8 cellular contexts compared by ENCODE assay signal in genomic region chr15:75578206-75578947, GRCh38. TPM values are rescaled to one million over a fixed set of nuclear protein-coding genes. Genes with fewer than 3 reads are reported as not detected.
A peak's percentile ranks its signal among the peaks of the same experiment; 100 is the strongest.
DNase-seq lines count a peak whose midpoint lies in the region; FAIRE-seq and TF ChIP-seq lines count a peak whose summit lies in the region.

No MANE protein-coding gene starts in this region.

- H3K27ac ChIP-seq in Peyer's patch = peak overlapping the region; percentile 86 to 93 (median 89)
- H3K27ac ChIP-seq in astrocyte (ENCODE audit: low read depth, low read length) = peak overlapping the region; percentile 79
- H3K27ac ChIP-seq in skeletal muscle tissue (ENCODE audit: low read depth, low read length) = peak overlapping the region; percentile 69

- H3K4me2 ChIP-seq in astrocyte (ENCODE audit: low read length) = peak overlapping the region; percentile 87

- H3K27me3 ChIP-seq in Peyer's patch (no peaks in the 10 kb centered on the region), astrocyte (ENCODE audit: insufficient read depth, low read length) (no peaks in the 10 kb centered on the region), skeletal muscle tissue (ENCODE audit: control insufficient read depth in 3 of 3, insufficient read depth in 3 of 3, low read length in 3 of 3) (no peaks in the 10 kb centered on the region)

- H3K4me3 Mint-ChIP-seq in astrocyte (ENCODE audit: unreplicated experiment) = peak overlapping the region; percentile 92

- peak; percentile 35; the same call in 1 of the 2 replicates for TF ChIP-seq POLR2A in H54 (IDR thresholded peaks at IDR 0.05; ENCODE audit: low read depth, low read length)
- TF ChIP-seq POLR2A in Peyer's patch (IDR thresholded peaks at IDR 0.05) = peak in 1 of 2 donors; percentile 12

- H3K36me3 ChIP-seq in Peyer's patch (no peaks in the 10 kb centered on the region), astrocyte (ENCODE audit: insufficient read depth, low read length) (no peaks in the 10 kb centered on the region), skeletal muscle tissue (ENCODE audit: control insufficient read depth in 3 of 3, insufficient read depth in 3 of 3, low read length in 3 of 3) (peaks cover 0 to 3% (median 0%) of the 10 kb centered on the region in 3 donors)

- H4K20me1 ChIP-seq in astrocyte (ENCODE audit: insufficient read depth, low read length) = peaks cover 20% of the 10 kb centered on the region

- FAIRE-seq in H54 (lab: Jason Lieb, UNC) (no peak), astrocyte (lab: Jason Lieb, UNC) (no peak)

- H3K9me3 ChIP-seq in Peyer's patch (no peaks in the 10 kb centered on the region), astrocyte (ENCODE audit: insufficient read depth, low read depth, low read length) (no peaks in the 10 kb centered on the region), skeletal muscle tissue (ENCODE audit: control insufficient read depth in 3 of 3, low read length in 3 of 3) (no peaks in the 10 kb centered on the region)

- no peaks in the 10 kb centered on the region for H3K27me3 Mint-ChIP-seq in astrocyte (ENCODE audit: low read depth, unreplicated experiment)

- peaks cover 2% of the 10 kb centered on the region for H3K9me3 Mint-ChIP-seq in astrocyte (ENCODE audit: unreplicated experiment)

- H2AFZ ChIP-seq in astrocyte (ENCODE audit: low read depth, low read length) = peak overlapping the region; percentile 74

- H3K27ac Mint-ChIP-seq in astrocyte (ENCODE audit: unreplicated experiment) = peak overlapping the region; percentile 93

- DNase-seq in CMK (ENCODE audit: low read depth) (peak; percentile 47), H54 (ENCODE audit: insufficient read length, low spot score) (peak; percentile 14), Peyer's patch (peak in 2 of 3 donors; percentile 59 to 72), astrocyte (ENCODE audit: low read depth) (no peak), NCI-H1930 (lab: John Stamatoyannopoulos, UW) (no peak), mesenteric fat pad (ENCODE audit: low spot score) (no peak)

- H3K4me1 Mint-ChIP-seq in astrocyte (ENCODE audit: low read depth, unreplicated experiment) = peaks cover 1% of the 10 kb centered on the region

- peaks cover 0 to 17% (median 3%) of the 10 kb centered on the region in 4 donors for H3K4me1 ChIP-seq in Peyer's patch
- H3K4me1 ChIP-seq in astrocyte (ENCODE audit: insufficient read depth, low read length) = peaks cover 11% of the 10 kb centered on the region
- H3K4me1 ChIP-seq in skeletal muscle tissue (ENCODE audit: control insufficient read depth in 3 of 3, insufficient read depth in 3 of 3, low read length in 3 of 3) = peaks cover 14 to 17% (median 14%) of the 10 kb centered on the region in 3 donors

- no peaks in the 10 kb centered on the region for H3K36me3 Mint-ChIP-seq in astrocyte (ENCODE audit: low read depth, unreplicated experiment)

- H3K79me2 ChIP-seq in astrocyte (ENCODE audit: insufficient read depth, low read length) = peaks cover 52% of the 10 kb centered on the region

- H3K9ac ChIP-seq in astrocyte (ENCODE audit: low read length) (peak overlapping the region; percentile 93), skeletal muscle tissue (ENCODE audit: low read depth in 1 of 3, low read length in 3 of 3) (peak overlapping the region; percentile 78 to 89 (median 80))

- peak overlapping the region; percentile 77 to 96 (median 94) for H3K4me3 ChIP-seq in Peyer's patch
- peak overlapping the region; percentile 92 for H3K4me3 ChIP-seq in astrocyte (ENCODE audit: insufficient read depth, low read depth, low read length)
- peak overlapping the region; percentile 86 for H3K4me3 ChIP-seq in iPS-11a (ENCODE audit: low read depth, low read length)
- H3K4me3 ChIP-seq in skeletal muscle tissue (ENCODE audit: low read length in 3 of 3) = peak overlapping the region; percentile 78 to 84 (median 82)

- TF ChIP-seq CTCF in Peyer's patch (IDR thresholded peaks at IDR 0.05) (peak in 2 of 6 experiments; percentile 1 to 7), astrocyte (IDR thresholded peaks at IDR 0.05; ENCODE audit: insufficient read depth, low read depth, low read length) (no peak)

RNA-seq across cellular contexts. Expression of gene PTPN9, which starts 0.7 kb away (rescaled TPM):
- total RNA-seq in Peyer's patch (10 to 100 TPM; 17.3 to 33.0 (median 28.5) TPM), astrocyte (34.7 and 37.5 TPM in 2 replicates), skeletal muscle tissue (11.5 TPM), mesenteric fat pad (20.5 TPM)

RNA-seq across cellular contexts. Expression of gene SNUPN, which starts 47.1 kb away (rescaled TPM):
- total RNA-seq in Peyer's patch (10 to 100 TPM; 11.5 to 32.2 (median 17.4) TPM), astrocyte (15.9 and 17.0 TPM in 2 replicates), skeletal muscle tissue (18.3 TPM), mesenteric fat pad (22.0 TPM)

Comparison
In these comparisons a context has a peak if more than half of its experiments do, and no peak if none do; other contexts are left out.
1. DNase-seq: peak in CMK (single experiment), H54 (single experiment) and Peyer's patch (2 of 3); none in astrocyte (single experiment), NCI-H1930 (0 of 2) and mesenteric fat pad (single experiment).
2. Peak in every context shown above with its lines, with median percentiles within 50 percentile points of each other: H3K27ac ChIP-seq and H3K4me3 ChIP-seq.